Comparison of ENCODE assay signal across 9 cellular contexts in the genomic region with DNA sequence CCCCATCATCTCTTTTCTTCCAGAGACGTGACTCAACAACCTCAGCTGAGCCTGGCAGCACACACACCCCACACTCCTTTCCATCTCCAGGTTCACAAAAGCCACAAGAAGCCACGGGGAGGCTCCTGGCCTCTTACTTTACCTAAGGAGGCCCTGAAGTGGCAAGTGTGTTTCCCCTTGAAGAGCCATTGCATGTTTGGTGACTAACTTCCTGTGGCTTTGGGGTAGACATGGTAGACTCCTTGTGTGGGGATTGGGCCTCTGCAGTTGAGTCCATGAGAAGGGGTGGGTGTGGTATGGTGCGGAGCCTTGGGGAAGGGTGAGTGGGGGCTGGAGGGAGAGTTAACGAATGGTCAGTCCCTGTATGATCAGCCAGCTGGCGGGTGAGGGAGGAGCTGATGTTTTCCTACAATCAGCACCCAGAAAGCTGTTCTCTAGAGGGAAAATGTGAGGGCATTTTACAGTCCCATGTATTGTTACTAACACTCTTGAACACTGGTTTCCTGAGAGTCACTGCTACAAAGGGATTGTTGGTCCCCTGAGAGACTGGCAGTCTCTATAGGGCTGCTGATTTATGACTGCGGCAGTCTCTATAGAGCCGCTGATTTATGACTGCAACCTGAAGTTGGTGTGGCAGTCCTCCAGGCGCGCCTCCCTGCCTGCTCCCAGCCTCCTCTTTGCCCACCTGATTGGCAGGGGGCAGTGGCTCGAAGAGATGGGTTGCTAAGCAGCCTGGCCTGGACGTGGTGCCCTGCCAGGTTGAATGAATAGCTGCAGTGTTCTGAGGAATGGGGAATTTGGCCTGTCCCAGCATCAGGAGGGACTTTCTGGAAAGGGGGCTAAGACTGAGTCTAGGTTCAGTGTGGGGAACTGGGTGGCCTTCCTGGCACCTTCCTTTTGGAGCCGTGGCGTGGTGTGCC. TPM values are rescaled to one million over a fixed set of nuclear protein-coding genes. Genes with fewer than 3 reads are reported as not detected.
DNase-seq lines count a peak whose midpoint lies in the region; ATAC-seq, FAIRE-seq and TF ChIP-seq lines count a peak whose summit lies in the region.
"Had no signal": no experiment of that assay in that cellular context is flagged by ENCODE, and none has a peak within 500 bp of the region (broad histone marks: within the 10 kb centered on the region; RNA-seq: fewer than 3 reads in every experiment).

No MANE protein-coding gene starts in this region.

- H4K5ac ChIP-seq in H9 (ENCODE audit: insufficient read length, low read depth, low read length) = no peak overlapping the region

- H3K4me1 Mint-ChIP-seq in H9 = peaks cover 37 to 50% of the 10 kb centered on the region in 2 experiments
- H3K4me1 Mint-ChIP-seq in T-helper 17 cell = peaks cover 27% of the 10 kb centered on the region

- ATAC-seq in T-helper 17 cell (no peak), HG02571 (IDR thresholded peaks at IDR 0.05; ENCODE audit: unreplicated experiment) (no peak)

- no peak overlapping the region for H3K14ac ChIP-seq in H9 (ENCODE audit: insufficient read depth, low read length)

- H3K4me3 Mint-ChIP-seq in H9 (no peak overlapping the region), T-helper 17 cell (no peak overlapping the region)

- H3K4me2 ChIP-seq in H9 (ENCODE audit: insufficient read depth, insufficient read length, low read length) (no peak overlapping the region), smooth muscle cell (no peak overlapping the region)

- H2AFZ ChIP-seq in H9 (ENCODE audit: low read length) (no peak overlapping the region), smooth muscle cell (ENCODE audit: low read depth) (no peak overlapping the region)

- H3K23ac ChIP-seq in H9 (ENCODE audit: insufficient read length, low read depth, low read length) = no peak overlapping the region

- TF ChIP-seq CTCF in H9 (conservative IDR thresholded peaks at IDR 0.05) (no peak), fibroblast of mammary gland (conservative IDR thresholded peaks at IDR 0.05; ENCODE audit: control insufficient read depth, insufficient read depth, low read depth, low read length) (no peak), smooth muscle cell (IDR thresholded peaks at IDR 0.05; ENCODE audit: borderline replicate concordance, insufficient read depth, poor library complexity, severe bottlenecking) (no peak), right atrium auricular region (IDR thresholded peaks at IDR 0.05) (no peak)

- DNase-seq in H9 (no peak), T-helper 17 cell (no peak), fibroblast of mammary gland (ENCODE audit: low read depth) (peak; percentile 30), smooth muscle cell (lab: John Stamatoyannopoulos, UW; ENCODE audit: unreplicated experiment) (no peak), GM19239 (ENCODE audit: insufficient read length, low spot score) (no peak), right atrium auricular region (ENCODE audit: low spot score) (no peak), germinal center (ENCODE audit: low spot score) (no peak)

- H2BK20ac ChIP-seq in H9 (ENCODE audit: low read depth, low read length, poor library complexity, severe bottlenecking) = no peak overlapping the region

- H2BK15ac ChIP-seq in H9 (ENCODE audit: low read depth, low read length) = no peak overlapping the region

- no peaks in the 10 kb centered on the region for H3K23me2 ChIP-seq in H9 (ENCODE audit: insufficient read length, low read depth, low read length, poor library complexity, severe bottlenecking)

- H3F3A ChIP-seq in smooth muscle cell (ENCODE audit: low read depth) = peaks cover 13% of the 10 kb centered on the region

- H4K20me1 ChIP-seq in H9 (ENCODE audit: control insufficient read depth, insufficient read depth, insufficient read length) = no peaks in the 10 kb centered on the region
- peaks cover 65% of the 10 kb centered on the region for H4K20me1 ChIP-seq in smooth muscle cell (ENCODE audit: low read depth)

- no CpG with 5 or more reads among the region's 13 CpGs for WGBS in H9 (ENCODE audit: extremely low coverage, insufficient read length, low lambda C conversion rate)
- 89% methylated on average over 13 of the region's 13 CpGs for WGBS in smooth muscle cell (ENCODE audit: low lambda C conversion rate)

- no peak overlapping the region for H2BK12ac ChIP-seq in H9 (ENCODE audit: insufficient read length, low read depth, low read length)

- H3K36me3 ChIP-seq in smooth muscle cell (ENCODE audit: low read depth) (no peaks in the 10 kb centered on the region), right atrium auricular region (peaks cover 8% of the 10 kb centered on the region)

- no peaks in the 10 kb centered on the region for H3K27me3 ChIP-seq in H9 (ENCODE audit: insufficient read depth, low read length)
- no peaks in the 10 kb centered on the region for H3K27me3 ChIP-seq in smooth muscle cell (ENCODE audit: low read depth)
- H3K27me3 ChIP-seq in right atrium auricular region = no peaks in the 10 kb centered on the region

- H3T11ph ChIP-seq in H9 (ENCODE audit: low read length) = no peak overlapping the region

- no peak overlapping the region for H4K91ac ChIP-seq in H9 (ENCODE audit: insufficient read length, low read depth, low read length)

- peaks cover 9 to 28% (median 19%) of the 10 kb centered on the region in 3 experiments; a peak in 6 of 7 replicates for H3K36me3 Mint-ChIP-seq in H9 (ENCODE audit: insufficient read depth in 1 of 3, low read depth in 3 of 3)
- H3K36me3 Mint-ChIP-seq in T-helper 17 cell (ENCODE audit: low read depth) = peaks cover 2% of the 10 kb centered on the region

- no peak overlapping the region for H2AK5ac ChIP-seq in H9 (ENCODE audit: insufficient read length, low read length)

- H2BK120ac ChIP-seq in H9 (ENCODE audit: low read depth, low read length, poor library complexity, severe bottlenecking) = no peak overlapping the region

- H3K27ac ChIP-seq in H9 (ENCODE audit: insufficient read length, low read depth, low read length) (no peak overlapping the region), smooth muscle cell (ENCODE audit: low read depth) (peak overlapping the region; percentile 89), right atrium auricular region (peak overlapping the region in 1 of 2 donors; percentile 93)

- H3K27me3 Mint-ChIP-seq in H9 (ENCODE audit: low read depth) (no peaks in the 10 kb centered on the region), T-helper 17 cell (no peaks in the 10 kb centered on the region)

- H2BK5ac ChIP-seq in H9 (ENCODE audit: insufficient read length, low read length) = no peak overlapping the region

- no peak overlapping the region for H3K4ac ChIP-seq in H9 (ENCODE audit: low read depth, low read length)

- H3K9me3 Mint-ChIP-seq in H9 = no peaks in the 10 kb centered on the region

- H3K4me1 ChIP-seq in H9 (ENCODE audit: insufficient read depth, low read length) = no peaks in the 10 kb centered on the region
- peaks cover 38% of the 10 kb centered on the region for H3K4me1 ChIP-seq in smooth muscle cell (ENCODE audit: low read depth)
- H3K4me1 ChIP-seq in right atrium auricular region = peaks cover 0 to 93% of the 10 kb centered on the region in 2 donors

- H3K18ac ChIP-seq in H9 (ENCODE audit: insufficient read length, low read depth, low read length) = no peak overlapping the region

- H3K9ac ChIP-seq in H9 (ENCODE audit: extremely low read depth, insufficient read length, low read length) = no peak overlapping the region
- H3K9ac ChIP-seq in smooth muscle cell (ENCODE audit: low read depth) = peak overlapping the region; percentile 35

- H3K79me2 ChIP-seq in H9 (ENCODE audit: insufficient read depth, low read length) (no peaks in the 10 kb centered on the region), smooth muscle cell (ENCODE audit: low read depth) (peaks cover 41% of the 10 kb centered on the region)

- H3K27ac Mint-ChIP-seq in H9 (peak overlapping the region; percentile 60 to 88 (median 63); a peak in 5 of 7 replicates), T-helper 17 cell (peak overlapping the region; percentile 29)

- H3K56ac ChIP-seq in H9 (ENCODE audit: insufficient read length, low read depth, low read length) = no peak overlapping the region

- H3K4me3 ChIP-seq in fibroblast of mammary gland (ENCODE audit: control insufficient read depth, low read depth, low read length) (no peak overlapping the region), smooth muscle cell (no peak overlapping the region), right atrium auricular region (no peak overlapping the region)

- H3K79me1 ChIP-seq in H9 (ENCODE audit: insufficient read depth, low read depth, low read length, poor library complexity, severe bottlenecking) = no peaks in the 10 kb centered on the region

- no peak overlapping the region for H4K8ac ChIP-seq in H9 (replicated peaks; ENCODE audit: insufficient read length, low read depth, low read length)

- no peak for FAIRE-seq in GM19239 (lab: Jason Lieb, UNC)

- no peaks in the 10 kb centered on the region for H3K9me3 ChIP-seq in H9 (ENCODE audit: control insufficient read depth, low read depth, low read length)
- H3K9me3 ChIP-seq in T-helper 17 cell (ENCODE audit: control insufficient read depth, low read length, poor library complexity, severe bottlenecking) = no peaks in the 10 kb centered on the region
- H3K9me3 ChIP-seq in smooth muscle cell (replicated peaks; ENCODE audit: low read depth) = no peaks in the 10 kb centered on the region
- H3K9me3 ChIP-seq in right atrium auricular region = no peaks in the 10 kb centered on the region

RNA-seq across cellular contexts. Expression of a gene that starts 24.5 kb away (rescaled TPM):
- total RNA-seq in H9 (2021) (82.6 and 89.7 TPM in 2 replicates), T-helper 17 cell (100 to 1,000 TPM; 178 to 235 TPM), smooth muscle cell (75.4 and 87.7 TPM in 2 replicates), right atrium auricular region (10 to 100 TPM; 28.5 to 44.6 TPM)
- 119 and 135 TPM in 2 replicates for polyA plus RNA-seq in smooth muscle cell

RNA-seq across cellular contexts. Expression of a gene that starts 24.7 kb away (rescaled TPM):
- total RNA-seq in H9 (2021) (40.0 and 40.1 TPM in 2 replicates), T-helper 17 cell (10 to 100 TPM; 24.1 to 30.6 TPM), smooth muscle cell (12.5 and 38.2 TPM in 2 replicates), right atrium auricular region (1 to 10 TPM; 6.2 to 7.1 TPM)
- 15.4 and 15.7 TPM in 2 replicates for polyA plus RNA-seq in smooth muscle cell

RNA-seq across cellular contexts. Expression of a gene that starts 29.6 kb away (rescaled TPM):
- 3.9 and 5.3 TPM in 2 replicates for total RNA-seq in H9 (2021)
- total RNA-seq in T-helper 17 cell = under 1 TPM in 1 of 2 donors, not detected in 1; 0.72 TPM
- total RNA-seq in smooth muscle cell = 66.0 and 83.8 TPM in 2 replicates
- polyA plus RNA-seq in smooth muscle cell = 47.2 and 233 TPM in 2 replicates
- 10 to 100 TPM; 11.1 to 37.5 TPM for total RNA-seq in right atrium auricular region

RNA-seq across cellular contexts. Expression of a gene that starts 58.4 kb away (rescaled TPM):
- total RNA-seq in H9 (2021) (0.20 and 0.24 TPM in 2 replicates), T-helper 17 cell (1 to 10 TPM in 1 of 2 donors, under 1 TPM in 1; 0.40 to 8.4 TPM), smooth muscle cell (0.13 and 1.7 TPM in 2 replicates), right atrium auricular region (10 to 100 TPM in 1 of 2 donors, 1 to 10 TPM in 1; 6.4 to 12.0 TPM)
- 0.80 and 1.2 TPM in 2 replicates for polyA plus RNA-seq in smooth muscle cell
- total RNA-seq: pulmonary artery endothelial cell had no signal
